Comparison of ENCODE assay signal across 8 cellular contexts in genomic region chrX:21943460-21944135, GRCh38. TPM values are rescaled to one million over a fixed set of nuclear protein-coding genes. Genes with fewer than 3 reads are reported as not detected.
DNase-seq lines count a peak whose midpoint lies in the region; ATAC-seq and TF ChIP-seq lines count a peak whose summit lies in the region.

No MANE protein-coding gene starts in this region.

- peak overlapping the region; percentile 59 for H3K27ac Mint-ChIP-seq in endodermal cell

- BruUV-seq in Panc1 (replicated peaks; lab: Mats Ljungman, UMichigan): no TSS peak

- H3K27ac ChIP-seq in Panc1 (ENCODE audit: low read length) (peak overlapping the region; percentile 77), endodermal cell (ENCODE audit: low read depth, low read length) (no peak overlapping the region), rectal smooth muscle tissue (ENCODE audit: low read depth, low read length) (peak overlapping the region; percentile 43), suprapubic skin (no peak overlapping the region)

- no peaks in the 10 kb centered on the region for H3K9me3 ChIP-seq in Panc1 (ENCODE audit: control insufficient read depth, insufficient read depth, low read depth, low read length)
- no peaks in the 10 kb centered on the region for H3K9me3 ChIP-seq in endodermal cell (ENCODE audit: control insufficient read depth, low read length)
- no peaks in the 10 kb centered on the region for H3K9me3 ChIP-seq in suprapubic skin

- ATAC-seq in Panc1: no peak
- ATAC-seq in GM21526 (IDR thresholded peaks at IDR 0.05; ENCODE audit: low FRiP score, unreplicated experiment): no peak

- WGBS in endodermal cell (ENCODE audit: insufficient coverage in 1 of 2, insufficient read length in 1 of 2), 2 experiments: 69 to 77% methylated on average over 5 to 11 of the region's 11 CpGs
- WGBS in suprapubic skin: 45% methylated on average over 11 of the region's 11 CpGs

- peaks cover 3% of the 10 kb centered on the region for H3K36me3 Mint-ChIP-seq in endodermal cell (ENCODE audit: low read depth)

- intact Hi-C loops in Panc1 (cut with micrococcal nuclease; ENCODE audit: unreplicated experiment): loop anchor here (2.0 kb wide), 1 partner anchor 105 kb away; the partner anchor contains the start of gene MBTPS2

- CTCF ChIA-PET in Panc1 (lab: Charles Lee): interaction anchor here (0.6 kb wide), 1 partner anchor 36 kb away, joined by 3 read pairs; no protein-coding TSS in a partner anchor

- TF ChIP-seq CTCF in Panc1 (IDR thresholded peaks at IDR 0.05): no peak
- no peak for TF ChIP-seq CTCF in endodermal cell (conservative IDR thresholded peaks at IDR 0.05)
- no peak for TF ChIP-seq CTCF in suprapubic skin (IDR thresholded peaks at IDR 0.05)

- peak overlapping the region; percentile 91 for H3K4me3 Mint-ChIP-seq in endodermal cell

- H3K4me3 ChIP-seq in Panc1 (ENCODE audit: low read depth in 2 of 2, low read length in 2 of 2) (peak overlapping the region; percentile 54 to 66), endodermal cell (ENCODE audit: low read length) (peak overlapping the region; percentile 83), rectal smooth muscle tissue (ENCODE audit: low read length) (no peak overlapping the region), suprapubic skin (no peak overlapping the region)

- peak; percentile 46 for DNase-seq in GM03348 (ENCODE audit: low spot score)
- peak; percentile 61 for DNase-seq in Panc1 (ENCODE audit: low read depth, low spot score)
- peak; percentile 26 for DNase-seq in endodermal cell
- no peak for DNase-seq in suprapubic skin (ENCODE audit: low spot score in 2 of 2)
- no peak for DNase-seq in hypothalamus (lab: John Stamatoyannopoulos, UW)
- no peak for DNase-seq in NCI-H1105 (lab: John Stamatoyannopoulos, UW)

- peaks cover 15% of the 10 kb centered on the region for H3K4me1 ChIP-seq in Panc1 (ENCODE audit: control insufficient read depth, insufficient read depth, low read length)
- peaks cover 8% of the 10 kb centered on the region for H3K4me1 ChIP-seq in endodermal cell (ENCODE audit: control insufficient read depth, insufficient read depth, low read length)
- H3K4me1 ChIP-seq in rectal smooth muscle tissue (ENCODE audit: control insufficient read depth, insufficient read depth, low read length): no peaks in the 10 kb centered on the region
- peaks cover 12% of the 10 kb centered on the region for H3K4me1 ChIP-seq in suprapubic skin

- TF ChIP-seq EP300 in suprapubic skin (IDR thresholded peaks at IDR 0.05): no peak

- POLR2A ChIA-PET in Panc1 (lab: Charles Lee): interaction anchor here (0.6 kb wide), 1 partner anchor 36 kb away, joined by 4 read pairs; no protein-coding TSS in a partner anchor

- H3K27me3 Mint-ChIP-seq in endodermal cell (ENCODE audit: insufficient read depth): peaks cover 4% of the 10 kb centered on the region

- no peaks in the 10 kb centered on the region for H3K9me3 Mint-ChIP-seq in endodermal cell

- H3K36me3 ChIP-seq in Panc1 (ENCODE audit: control insufficient read depth, insufficient read depth, low read length): no peaks in the 10 kb centered on the region
- H3K36me3 ChIP-seq in endodermal cell (ENCODE audit: control insufficient read depth, insufficient read depth, low read length): peaks cover 6% of the 10 kb centered on the region
- H3K36me3 ChIP-seq in rectal smooth muscle tissue (ENCODE audit: control insufficient read depth, insufficient read depth, low read length): no peaks in the 10 kb centered on the region
- H3K36me3 ChIP-seq in suprapubic skin: no peaks in the 10 kb centered on the region

- peaks cover 48% of the 10 kb centered on the region for H3K4me1 Mint-ChIP-seq in endodermal cell

- no peak overlapping the region for H3K9ac ChIP-seq in endodermal cell (ENCODE audit: extremely low read depth, low read length, poor library complexity, severe bottlenecking)
- H3K9ac ChIP-seq in rectal smooth muscle tissue (ENCODE audit: low read length): no peak overlapping the region

- H3K27me3 ChIP-seq in Panc1 (ENCODE audit: control insufficient read depth, insufficient read depth, low read length) (no peaks in the 10 kb centered on the region), endodermal cell (ENCODE audit: control insufficient read depth, insufficient read depth, low read length, poor library complexity, severe bottlenecking) (no peaks in the 10 kb centered on the region), rectal smooth muscle tissue (ENCODE audit: control insufficient read depth, insufficient read depth, low read length) (no peaks in the 10 kb centered on the region), suprapubic skin (no peaks in the 10 kb centered on the region)

- TF ChIP-seq POLR2A in suprapubic skin (IDR thresholded peaks at IDR 0.05): no peak

- in situ Hi-C loops in Panc1 (cut with HindIII; ENCODE audit: low pct_unique_long_range_greater_than_20kb, low sequenced_read_pairs): no loop called here

RNA-seq across cellular contexts. Expression of gene SMS, which starts 3.1 kb away (rescaled TPM):
- total RNA-seq in Panc1 (2021; ENCODE audit: unreplicated experiment) (172 TPM), endodermal cell (100 to 1,000 TPM; 163 to 312 TPM), suprapubic skin (10 to 100 TPM; 19.0 to 27.3 (median 26.3) TPM)
- polyA plus RNA-seq in Panc1 (2012; ENCODE audit: insufficient read length): 186 TPM
- 119 TPM for polyA plus RNA-seq in endodermal cell (2013, experiment 1 of 2)
- 104 TPM for polyA plus RNA-seq in endodermal cell (2013, experiment 2 of 2)

Comparison
In these comparisons a context has a peak if more than half of its experiments do, and no peak if none do; other contexts are left out.
1. DNase-seq: peak in GM03348 (single experiment), Panc1 (single experiment) and endodermal cell (single experiment); none in suprapubic skin (0 of 2), hypothalamus (0 of 51) and NCI-H1105 (single experiment).
2. H3K27ac ChIP-seq: peak in Panc1 (single experiment) and rectal smooth muscle tissue (single experiment); none in endodermal cell (single experiment) and suprapubic skin (single experiment).
3. H3K4me3 ChIP-seq: peak in Panc1 (2 of 2) and endodermal cell (single experiment); none in rectal smooth muscle tissue (single experiment) and suprapubic skin (single experiment).